Comparison of ENCODE assay signal across 9 cellular contexts in genomic region chr11:95487391-95487790, GRCh38.
DNase-seq lines count a peak whose midpoint lies in the region; ATAC-seq and TF ChIP-seq lines count a peak whose summit lies in the region.
"Had no signal": no experiment of that assay in that cellular context is flagged by ENCODE, and none has a peak within 500 bp of the region (broad histone marks: within the 10 kb centered on the region; RNA-seq: fewer than 3 reads in every experiment).

No MANE protein-coding gene starts in this region.

- ATAC-seq in GM21619 (IDR thresholded peaks at IDR 0.05; ENCODE audit: unreplicated experiment) (peak; percentile 99), HG03432 (IDR thresholded peaks at IDR 0.05; ENCODE audit: unreplicated experiment) (peak; percentile 100)

- peaks cover 4% of the 10 kb centered on the region for H3K4me1 Mint-ChIP-seq in activated naive CD4-positive, alpha-beta T cell treated with anti-CD3 and anti-CD28 coated beads for 36 hours (ENCODE audit: low read depth)
- peaks cover 18% of the 10 kb centered on the region for H3K4me1 Mint-ChIP-seq in nephron progenitor cell

- intact Hi-C loops in activated naive CD4-positive, alpha-beta T cell treated with anti-CD3 and anti-CD28 coated beads for 36 hours (cut with micrococcal nuclease), result no loop called here

- H3K27ac ChIP-seq in osteoblast (ENCODE audit: low read depth, low read length), result no peak overlapping the region
- H3K27ac ChIP-seq: BLaER1 had no signal

- H3K36me3 Mint-ChIP-seq in activated naive CD4-positive, alpha-beta T cell treated with anti-CD3 and anti-CD28 coated beads for 36 hours (ENCODE audit: low read depth), result no peaks in the 10 kb centered on the region
- peaks cover 11% of the 10 kb centered on the region for H3K36me3 Mint-ChIP-seq in nephron progenitor cell (ENCODE audit: low read depth)

- no peak overlapping the region for H3K27ac Mint-ChIP-seq in activated naive CD4-positive, alpha-beta T cell treated with anti-CD3 and anti-CD28 coated beads for 36 hours
- H3K27ac Mint-ChIP-seq in nephron progenitor cell, result peak overlapping the region; percentile 47

- H3K27me3 ChIP-seq in osteoblast (ENCODE audit: insufficient read depth, low read length), result peaks cover 6% of the 10 kb centered on the region
- H3K27me3 ChIP-seq: BLaER1 had no signal

- H3K36me3 ChIP-seq in osteoblast (ENCODE audit: insufficient read depth, low read length), result no peaks in the 10 kb centered on the region
- H3K36me3 ChIP-seq: BLaER1 had no signal

- no peaks in the 10 kb centered on the region for H3K9me3 ChIP-seq in osteoblast (ENCODE audit: low read depth, low read length)

- H3K79me2 ChIP-seq in osteoblast (ENCODE audit: insufficient read depth, low read length), result no peaks in the 10 kb centered on the region

- no peak overlapping the region for H3K4me2 ChIP-seq in osteoblast (ENCODE audit: insufficient read depth, low read length)
- H3K4me2 ChIP-seq: BLaER1 had no signal

- CTCF ChIA-PET in activated naive CD4-positive, alpha-beta T cell treated with anti-CD3 and anti-CD28 coated beads for 36 hours (lab: Charles Lee), result no interaction called here

- no peaks in the 10 kb centered on the region for H3K27me3 Mint-ChIP-seq in activated naive CD4-positive, alpha-beta T cell treated with anti-CD3 and anti-CD28 coated beads for 36 hours (ENCODE audit: low read depth)
- H3K27me3 Mint-ChIP-seq in nephron progenitor cell (ENCODE audit: low read depth, poor library complexity), result peaks cover 2% of the 10 kb centered on the region

- peaks cover 8% of the 10 kb centered on the region for H3K9me3 Mint-ChIP-seq in activated naive CD4-positive, alpha-beta T cell treated with anti-CD3 and anti-CD28 coated beads for 36 hours
- peaks cover 42% of the 10 kb centered on the region for H3K9me3 Mint-ChIP-seq in nephron progenitor cell

- no peak overlapping the region for H3K4me3 ChIP-seq in osteoblast (ENCODE audit: insufficient read depth, low read length)
- H3K4me3 ChIP-seq: BLaER1 had no signal

- no peak overlapping the region for H3K4me3 Mint-ChIP-seq in activated naive CD4-positive, alpha-beta T cell treated with anti-CD3 and anti-CD28 coated beads for 36 hours
- H3K4me3 Mint-ChIP-seq in nephron progenitor cell, result peak overlapping the region; percentile 14

- TF ChIP-seq CTCF in nephron progenitor cell (IDR thresholded peaks at IDR 0.05) (no peak), osteoblast (IDR thresholded peaks at IDR 0.05; ENCODE audit: extremely low read depth, low read depth, low read length) (no peak)

- no peak overlapping the region for H2AFZ ChIP-seq in osteoblast (ENCODE audit: low read length)

- peak; percentile 35 for DNase-seq in activated naive CD4-positive, alpha-beta T cell treated with anti-CD3 and anti-CD28 coated beads for 36 hours
- no peak for DNase-seq in activated naive CD4-positive, alpha-beta T cell treated with anti-CD3 and anti-CD28 coated beads, Interleukin-2, amount 50 U/mL, for 16 hours
- DNase-seq in nephron progenitor cell, result no peak
- DNase-seq in osteoblast (ENCODE audit: insufficient read length, low spot score, missing footprints), result no peak
- DNase-seq in LoVo (ENCODE audit: low spot score), result no peak
- no peak for DNase-seq in HuH-7.5 (ENCODE audit: low spot score)

- H3K4me1 ChIP-seq in osteoblast (ENCODE audit: insufficient read depth, low read length), result peaks cover 7% of the 10 kb centered on the region
- H3K4me1 ChIP-seq: BLaER1 had no signal

- H4K20me1 ChIP-seq in osteoblast (ENCODE audit: insufficient read depth, low read length), result no peaks in the 10 kb centered on the region
- H4K20me1 ChIP-seq: BLaER1 had no signal
